ENCODE assay signal across 29 cellular contexts in the genomic region with DNA sequence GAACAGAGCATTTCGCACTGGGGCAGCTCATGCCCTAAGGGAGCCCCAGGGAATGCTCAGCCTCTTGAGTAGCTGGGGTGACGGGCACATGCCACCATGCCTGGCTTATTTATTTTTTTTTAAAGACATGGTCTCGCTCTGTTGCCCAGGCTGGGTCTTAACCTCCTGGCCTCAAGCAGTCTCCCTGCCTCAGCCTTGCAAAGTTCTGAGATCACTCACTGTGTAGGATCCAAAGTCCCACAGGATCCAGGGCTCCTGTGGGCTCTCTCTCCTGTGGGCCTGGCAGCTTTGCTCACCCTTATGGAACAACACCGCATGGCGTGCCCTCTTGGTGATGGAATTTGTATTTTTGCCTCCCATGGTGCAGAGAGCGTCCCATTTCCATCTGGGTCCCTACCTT.
"Had no signal": no experiment of that assay in that cellular context is flagged by ENCODE, and none has a peak within 500 bp of the region (broad histone marks: within the 10 kb centered on the region; RNA-seq: fewer than 3 reads in every experiment).

No MANE protein-coding gene starts in this region.

- DNase-seq: effector memory CD8-positive, alpha-beta T cell; erythroblast; esophagus squamous epithelium; foreskin melanocyte; hypothalamus; immature natural killer cell; islet precursor cell; kidney glomerular epithelial cell; left ventricle myocardium superior; lower lobe of right lung; mucosa of descending colon; naive B cell; nucleus accumbens; sigmoid colon; stimulated activated CD4-positive, alpha-beta T cell treated with anti-CD3 and anti-CD28 coated beads, Interleukin-2, amount 100 ng/mL, for 24 hours; stimulated activated CD4-positive, alpha-beta T cell treated with anti-CD3 and anti-CD28 coated beads, Interleukin-4, amount 100 ng/mL, for 24 hours; stimulated activated naive CD4-positive, alpha-beta T cell treated with Interleukin-2 at 50 U/mL for 16 hours; stomach; upper lobe of left lung had no signal

- ATAC-seq: effector memory CD8-positive, alpha-beta T cell; left ventricle myocardium superior; lower lobe of right lung; mucosa of descending colon; natural killer cell treated with Interleukin-12 subunit alpha and Interleukin-12 subunit beta and Interleukin-15 and Interleukin-18, amount 100 ng/mL, for 72 hours; stimulated activated effector memory CD8-positive, alpha-beta T cell treated with anti-CD3 and anti-CD28 coated beads, Interleukin-12 subunit alpha, Interleukin-12 subunit beta, amount 100 ng/mL, for 72 hours had no signal

- H3K9me3 Mint-ChIP-seq: effector memory CD8-positive, alpha-beta T cell; immature natural killer cell; mesothelial cell of epicardium; naive B cell; natural killer cell treated with Interleukin-12 subunit alpha and Interleukin-12 subunit beta and Interleukin-15 and Interleukin-18, amount 100 ng/mL, for 72 hours; neural crest cell; stimulated activated effector memory CD8-positive, alpha-beta T cell treated with anti-CD3 and anti-CD28 coated beads, Interleukin-12 subunit alpha, Interleukin-12 subunit beta, amount 100 ng/mL, for 72 hours had no signal

- FAIRE-seq: endometrium, urothelium cell line had no signal

- H3K9me3 ChIP-seq: esophagus squamous epithelium, lower lobe of right lung, mucosa of descending colon, prostate gland, right atrium auricular region, sigmoid colon, stomach, tibial nerve, upper lobe of left lung had no signal

- H3K4me3 Mint-ChIP-seq: effector memory CD8-positive, alpha-beta T cell; immature natural killer cell; mesothelial cell of epicardium; naive B cell; natural killer cell treated with Interleukin-12 subunit alpha and Interleukin-12 subunit beta and Interleukin-15 and Interleukin-18, amount 100 ng/mL, for 72 hours; stimulated activated effector memory CD8-positive, alpha-beta T cell treated with anti-CD3 and anti-CD28 coated beads, Interleukin-12 subunit alpha, Interleukin-12 subunit beta, amount 100 ng/mL, for 72 hours had no signal

- H3K27me3 Mint-ChIP-seq: effector memory CD8-positive, alpha-beta T cell; naive B cell; natural killer cell treated with Interleukin-12 subunit alpha and Interleukin-12 subunit beta and Interleukin-15 and Interleukin-18, amount 100 ng/mL, for 72 hours had no signal

- H3K4me1 ChIP-seq: prostate gland had no signal

- H3K27ac ChIP-seq: esophagus squamous epithelium, prostate gland, sigmoid colon, stomach, tibial nerve had no signal

- H3K4me3 ChIP-seq: coronary artery, esophagus squamous epithelium, lower lobe of right lung, mucosa of descending colon, prostate gland, right atrium auricular region, sigmoid colon, stomach, tibial nerve, upper lobe of left lung had no signal

- H3K27ac Mint-ChIP-seq: immature natural killer cell; mesothelial cell of epicardium; naive B cell; natural killer cell treated with Interleukin-12 subunit alpha and Interleukin-12 subunit beta and Interleukin-15 and Interleukin-18, amount 100 ng/mL, for 72 hours; stimulated activated effector memory CD8-positive, alpha-beta T cell treated with anti-CD3 and anti-CD28 coated beads, Interleukin-12 subunit alpha, Interleukin-12 subunit beta, amount 100 ng/mL, for 72 hours had no signal

- H3K36me3 ChIP-seq: prostate gland had no signal

- H3K27me3 ChIP-seq: esophagus squamous epithelium, right atrium auricular region, sigmoid colon, stomach, tibial nerve, upper lobe of left lung had no signal
